Comparison of ENCODE assay signal across 10 cellular contexts in genomic region chr6:27296106-27296783, GRCh38. TPM values are rescaled to one million over a fixed set of nuclear protein-coding genes. Genes with fewer than 3 reads are reported as not detected.
DNase-seq lines count a peak whose midpoint lies in the region; ATAC-seq and TF ChIP-seq lines count a peak whose summit lies in the region.
"Had no signal": no experiment of that assay in that cellular context is flagged by ENCODE, and none has a peak within 500 bp of the region (broad histone marks: within the 10 kb centered on the region; RNA-seq: fewer than 3 reads in every experiment).

No MANE protein-coding gene starts in this region.

- H3K27me3 Mint-ChIP-seq in activated naive CD8-positive, alpha-beta T cell treated with anti-CD3 and anti-CD28 coated beads, Interleukin-2, amount 10 ng/mL, durations not matched to agents 7 days and 5 days, result peaks cover 63% of the 10 kb centered on the region
- peaks cover 72% of the 10 kb centered on the region for H3K27me3 Mint-ChIP-seq in activated T-helper 17 cell treated with anti-CD3 and anti-CD28 coated beads, Interleukin-2, amount 50 U/mL, for 72 hours

- H3K27me3 ChIP-seq in AG04450 (ENCODE audit: control insufficient read depth, insufficient read depth, low read length), result peaks cover 9% of the 10 kb centered on the region

- H3K36me3 ChIP-seq in HEK293 (ENCODE audit: control insufficient read depth in 2 of 2, insufficient read depth in 1 of 2, low read length in 2 of 2), result no peaks in the 10 kb centered on the region

- H3K27ac ChIP-seq in AG04450 (ENCODE audit: low read depth, low read length) (no peak overlapping the region), HEK293 (ENCODE audit: extremely low read depth, low read depth, low read length) (peak overlapping the region; percentile 47)

- no peak for ATAC-seq in activated naive CD8-positive, alpha-beta T cell treated with anti-CD3 and anti-CD28 coated beads, Interleukin-2, amount 10 ng/mL, durations not matched to agents 7 days and 5 days (ENCODE audit: low read depth)
- no peak for ATAC-seq in HG02884 (IDR thresholded peaks at IDR 0.05; ENCODE audit: unreplicated experiment)
- no peak for ATAC-seq in activated T-helper 17 cell treated with anti-CD3 and anti-CD28 coated beads, Interleukin-2, amount 50 U/mL, for 72 hours (replicated peaks)
- ATAC-seq: natural killer cell had no signal

- no peaks in the 10 kb centered on the region for H3K4me1 ChIP-seq in HEK293 (ENCODE audit: control insufficient read depth, insufficient read depth, low read length)

- H3K36me3 Mint-ChIP-seq in activated naive CD8-positive, alpha-beta T cell treated with anti-CD3 and anti-CD28 coated beads, Interleukin-2, amount 10 ng/mL, durations not matched to agents 7 days and 5 days, result peaks cover 5% of the 10 kb centered on the region
- H3K36me3 Mint-ChIP-seq in activated T-helper 17 cell treated with anti-CD3 and anti-CD28 coated beads, Interleukin-2, amount 50 U/mL, for 72 hours (ENCODE audit: low read depth), result peaks cover 13% of the 10 kb centered on the region

- peaks cover 13% of the 10 kb centered on the region for H3K4me1 Mint-ChIP-seq in activated naive CD8-positive, alpha-beta T cell treated with anti-CD3 and anti-CD28 coated beads, Interleukin-2, amount 10 ng/mL, durations not matched to agents 7 days and 5 days
- no peaks in the 10 kb centered on the region for H3K4me1 Mint-ChIP-seq in activated T-helper 17 cell treated with anti-CD3 and anti-CD28 coated beads, Interleukin-2, amount 50 U/mL, for 72 hours
- H3K4me1 Mint-ChIP-seq: natural killer cell had no signal

- CTCF ChIA-PET in AG04450 (lab: Charles Lee), result interaction anchor here (1.3 kb wide), 1 partner anchor 456 kb away, joined by 6 read pairs; no protein-coding TSS in a partner anchor
- CTCF ChIA-PET in HEK293 (lab: Yijun Ruan, JAX), result interaction anchor here (0.6 to 1.7 kb wide), 12 partner anchors 8 to 313 kb away, joined by 3 to 7 read pairs (median 4); partner anchors contain the start of gene POM121L2

- no peak for DNase-seq in AG04450 (ENCODE audit: low read depth, low spot score)
- DNase-seq in activated naive CD8-positive, alpha-beta T cell treated with anti-CD3 and anti-CD28 coated beads, Interleukin-2, amount 10 ng/mL, durations not matched to agents 7 days and 5 days, result no peak
- peak; percentile 70 for DNase-seq in iPS-NIHi11 (ENCODE audit: low spot score)
- DNase-seq in activated gamma-delta T cell (lab: John Stamatoyannopoulos, UW), result no peak
- DNase-seq in hepatic stellate cell (ENCODE audit: low spot score), result no peak
- DNase-seq: natural killer cell, NCI-H526 had no signal

- H3K4me3 Mint-ChIP-seq in activated naive CD8-positive, alpha-beta T cell treated with anti-CD3 and anti-CD28 coated beads, Interleukin-2, amount 10 ng/mL, durations not matched to agents 7 days and 5 days, result no peak overlapping the region
- no peak overlapping the region for H3K4me3 Mint-ChIP-seq in activated T-helper 17 cell treated with anti-CD3 and anti-CD28 coated beads, Interleukin-2, amount 50 U/mL, for 72 hours
- H3K4me3 Mint-ChIP-seq: natural killer cell had no signal

- H3K9me3 ChIP-seq in AG04450 (ENCODE audit: control insufficient read depth, insufficient read depth, low read length), result no peaks in the 10 kb centered on the region
- H3K9me3 ChIP-seq in HEK293 (ENCODE audit: control insufficient read depth, insufficient read depth, low read depth, low read length), result no peaks in the 10 kb centered on the region

- H3K4me3 ChIP-seq in AG04450 (ENCODE audit: low read depth, low read length) (peak overlapping the region; percentile 60), HEK293 (ENCODE audit: low read depth, low read length) (peak overlapping the region; percentile 83)

- peaks cover 24% of the 10 kb centered on the region for H3K9me3 Mint-ChIP-seq in activated naive CD8-positive, alpha-beta T cell treated with anti-CD3 and anti-CD28 coated beads, Interleukin-2, amount 10 ng/mL, durations not matched to agents 7 days and 5 days
- H3K9me3 Mint-ChIP-seq in activated T-helper 17 cell treated with anti-CD3 and anti-CD28 coated beads, Interleukin-2, amount 50 U/mL, for 72 hours, result peaks cover 7% of the 10 kb centered on the region

- POLR2A ChIA-PET in AG04450 (lab: Yijun Ruan, JAX) (no interaction called here), HEK293 (lab: Yijun Ruan, JAX) (interaction anchor here (0.7 to 1.9 kb wide), 23 partner anchors 9 to 598 kb away, joined by 3 to 16 read pairs (median 4); partner anchors contain the start of genes POM121L2 and ZNF184)
- POLR2A ChIA-PET in activated naive CD8-positive, alpha-beta T cell treated with anti-CD3 and anti-CD28 coated beads, Interleukin-2, amount 10 ng/mL, durations not matched to agents 7 days and 5 days (lab: Charles Lee), result no interaction called here

- peak overlapping the region; percentile 61 for H3K27ac Mint-ChIP-seq in activated naive CD8-positive, alpha-beta T cell treated with anti-CD3 and anti-CD28 coated beads, Interleukin-2, amount 10 ng/mL, durations not matched to agents 7 days and 5 days
- H3K27ac Mint-ChIP-seq in activated T-helper 17 cell treated with anti-CD3 and anti-CD28 coated beads, Interleukin-2, amount 50 U/mL, for 72 hours, result no peak overlapping the region
- H3K27ac Mint-ChIP-seq: natural killer cell had no signal

- TF ChIP-seq CTCF in AG04450 (IDR thresholded peaks at IDR 0.05; ENCODE audit: low read depth, low read length) (no peak), HEK293 (tag by site-specific recombination; IDR thresholded peaks at IDR 0.05) (no peak)

TF ChIP-seq in HEK293, 187 proteins besides CTCF, POLR2A, EP300 and RAD21 (continues in another document):
- TF ChIP-seq, protein P1, sequence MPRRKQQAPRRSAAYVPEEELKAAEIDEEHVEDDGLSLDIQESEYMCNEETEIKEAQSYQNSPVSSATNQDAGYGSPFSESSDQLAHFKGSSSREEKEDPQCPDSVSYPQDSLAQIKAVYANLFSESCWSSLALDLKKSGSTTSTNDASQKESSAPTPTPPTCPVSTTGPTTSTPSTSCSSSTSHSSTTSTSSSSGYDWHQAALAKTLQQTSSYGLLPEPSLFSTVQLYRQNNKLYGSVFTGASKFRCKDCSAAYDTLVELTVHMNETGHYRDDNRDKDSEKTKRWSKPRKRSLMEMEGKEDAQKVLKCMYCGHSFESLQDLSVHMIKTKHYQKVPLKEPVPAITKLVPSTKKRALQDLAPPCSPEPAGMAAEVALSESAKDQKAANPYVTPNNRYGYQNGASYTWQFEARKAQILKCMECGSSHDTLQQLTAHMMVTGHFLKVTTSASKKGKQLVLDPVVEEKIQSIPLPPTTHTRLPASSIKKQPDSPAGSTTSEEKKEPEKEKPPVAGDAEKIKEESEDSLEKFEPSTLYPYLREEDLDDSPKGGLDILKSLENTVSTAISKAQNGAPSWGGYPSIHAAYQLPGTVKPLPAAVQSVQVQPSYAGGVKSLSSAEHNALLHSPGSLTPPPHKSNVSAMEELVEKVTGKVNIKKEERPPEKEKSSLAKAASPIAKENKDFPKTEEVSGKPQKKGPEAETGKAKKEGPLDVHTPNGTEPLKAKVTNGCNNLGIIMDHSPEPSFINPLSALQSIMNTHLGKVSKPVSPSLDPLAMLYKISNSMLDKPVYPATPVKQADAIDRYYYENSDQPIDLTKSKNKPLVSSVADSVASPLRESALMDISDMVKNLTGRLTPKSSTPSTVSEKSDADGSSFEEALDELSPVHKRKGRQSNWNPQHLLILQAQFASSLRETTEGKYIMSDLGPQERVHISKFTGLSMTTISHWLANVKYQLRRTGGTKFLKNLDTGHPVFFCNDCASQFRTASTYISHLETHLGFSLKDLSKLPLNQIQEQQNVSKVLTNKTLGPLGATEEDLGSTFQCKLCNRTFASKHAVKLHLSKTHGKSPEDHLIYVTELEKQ (tag by site-specific recombination; IDR thresholded peaks at IDR 0.05; ENCODE audit: borderline replicate concordance), result no peak
- TF ChIP-seq ZEB2 (tag by site-specific recombination; IDR thresholded peaks at IDR 0.05) (peak; percentile 42; the same call in 1 of the 2 replicates), ZNF473 (tag by site-specific recombination; IDR thresholded peaks at IDR 0.05) (no peak), RBAK (tag by site-specific recombination; IDR thresholded peaks at IDR 0.05) (no peak), ZFP37 (tag by site-specific recombination; IDR thresholded peaks at IDR 0.05) (no peak), ZFP3 (tag by site-specific recombination; IDR thresholded peaks at IDR 0.05; ENCODE audit: low read depth) (no peak), ZNF544 (tag by site-specific recombination; IDR thresholded peaks at IDR 0.05) (no peak), ZNF654 (tag by site-specific recombination; IDR thresholded peaks at IDR 0.05; ENCODE audit: low read depth) (no peak), PATZ1 (tag by site-specific recombination; IDR thresholded peaks at IDR 0.05) (no peak; the same call in none of the 2 replicates), ZBTB17 (tag by site-specific recombination; IDR thresholded peaks at IDR 0.05) (peak; percentile 96), OVOL3 (tag by site-specific recombination; IDR thresholded peaks at IDR 0.05) (no peak)

RNA-seq across cellular contexts. Expression of gene POM121L2, which starts 15.8 kb away (rescaled TPM):
- not detected in 2 replicates for polyA plus RNA-seq in AG04450 (2011; rRNA removed)
- polyA minus RNA-seq in AG04450 (2011; rRNA and poly(A)+ RNA removed), result not detected in 2 replicates
- not detected for total RNA-seq in activated naive CD8-positive, alpha-beta T cell treated with anti-CD3 and anti-CD28 coated beads, Interleukin-2, amount 10 ng/mL, durations not matched to agents 7 days and 5 days
- total RNA-seq in activated T-helper 17 cell treated with anti-CD3 and anti-CD28 coated beads, Interleukin-2, amount 50 U/mL, for 72 hours, result not detected
- total RNA-seq: natural killer cell had no signal

RNA-seq across cellular contexts. Expression of gene PRSS16, which starts 48.7 kb away (rescaled TPM):
- polyA plus RNA-seq in AG04450 (2011; rRNA removed), result 0.02 and 0.16 TPM in 2 replicates
- polyA minus RNA-seq in AG04450 (2011; rRNA and poly(A)+ RNA removed), result not detected in 2 replicates
- 1 to 10 TPM in 1 of 2 experiments, under 1 TPM in 1; 0.86 to 1.4 TPM for total RNA-seq in activated naive CD8-positive, alpha-beta T cell treated with anti-CD3 and anti-CD28 coated beads, Interleukin-2, amount 10 ng/mL, durations not matched to agents 7 days and 5 days
- 1 to 10 TPM; 1.8 to 2.6 TPM for total RNA-seq in activated T-helper 17 cell treated with anti-CD3 and anti-CD28 coated beads, Interleukin-2, amount 50 U/mL, for 72 hours
